Comparison of ENCODE assay signal across 1 cellular context in genomic region chr19:1257475-1258160, GRCh38.
TF ChIP-seq lines count a peak whose summit lies in the region.

No MANE protein-coding gene starts in this region.

TF ChIP-seq in IMR-90, 13 proteins besides CTCF, POLR2A, EP300 and RAD21 (continued from another document):
- TF ChIP-seq MAFK (IDR thresholded peaks at IDR 0.05; ENCODE audit: low read depth, low read length): no peak
- TF ChIP-seq BHLHE40 (IDR thresholded peaks at IDR 0.05; ENCODE audit: low read depth, low read length): no peak
